In genomic region chr17:38455288-38455915, GRCh38 we compare ENCODE assay signal across 8 cellular contexts. TPM values are rescaled to one million over a fixed set of nuclear protein-coding genes. Genes with fewer than 3 reads are reported as not detected.
DNase-seq lines count a peak whose midpoint lies in the region; ATAC-seq and TF ChIP-seq lines count a peak whose summit lies in the region.
"Had no signal": no experiment of that assay in that cellular context is flagged by ENCODE, and none has a peak within 500 bp of the region (broad histone marks: within the 10 kb centered on the region; RNA-seq: fewer than 3 reads in every experiment).

No MANE protein-coding gene starts in this region.

- H3K9me3 ChIP-seq in gastroesophageal sphincter (no peaks in the 10 kb centered on the region), stomach (no peaks in the 10 kb centered on the region)

- ATAC-seq in gastroesophageal sphincter = no peak

- peaks cover 3% of the 10 kb centered on the region for H3K27me3 Mint-ChIP-seq in HFFc6 (ENCODE audit: insufficient read depth)
- peaks cover 86% of the 10 kb centered on the region for H3K27me3 Mint-ChIP-seq in activated naive CD4-positive, alpha-beta T cell treated with anti-CD3 and anti-CD28 coated beads, Interleukin-2, amount 10 ng/mL, durations not matched to agents 7 days and 5 days
- peaks cover 39% of the 10 kb centered on the region for H3K27me3 Mint-ChIP-seq in T-helper 2 cell treated with Interferon-gamma antibody and Interleukin-4, amounts not matched to agents 5 μg/mL and 100 μg/mL, for 36 hours (ENCODE audit: low read depth)

- TF ChIP-seq CTCF in HFFc6 (IDR thresholded peaks at IDR 0.05) = no peak
- no peak for TF ChIP-seq CTCF in gastroesophageal sphincter (IDR thresholded peaks at IDR 0.05)
- no peak for TF ChIP-seq CTCF in stomach (IDR thresholded peaks at IDR 0.05)

- H3K27ac ChIP-seq in gastroesophageal sphincter (peak overlapping the region in 3 of 4 donors; percentile 88 to 92 (median 89)), stomach (peak overlapping the region in 4 of 5 donors; percentile 32 to 84 (median 80))

- H3K27ac Mint-ChIP-seq in HFFc6 = peak overlapping the region; percentile 87
- no peak overlapping the region for H3K27ac Mint-ChIP-seq in activated naive CD4-positive, alpha-beta T cell treated with anti-CD3 and anti-CD28 coated beads, Interleukin-2, amount 10 ng/mL, durations not matched to agents 7 days and 5 days
- H3K27ac Mint-ChIP-seq in T-helper 2 cell treated with Interferon-gamma antibody and Interleukin-4, amounts not matched to agents 5 μg/mL and 100 μg/mL, for 36 hours = no peak overlapping the region

- DNase-seq in HFFc6 = no peak
- peak; percentile 45 for DNase-seq in SHP77 treated with DMSO at 0.1 percent for 48 hours (lab: John Stamatoyannopoulos, UW)
- DNase-seq in stomach = no peak
- no peak for DNase-seq in activated naive CD4-positive, alpha-beta T cell treated with anti-CD3 and anti-CD28 coated beads, Interleukin-2, amount 10 ng/mL, durations not matched to agents 7 days and 5 days
- no peak for DNase-seq in NCI-H526 (lab: John Stamatoyannopoulos, UW)
- no peak for DNase-seq in T-helper 2 cell treated with Interferon-gamma antibody and Interleukin-4, amounts not matched to agents 5 μg/mL and 100 μg/mL, for 36 hours (ENCODE audit: low spot score)
- DNase-seq: cerebellar nuclear complex had no signal

- TF ChIP-seq POLR2A in gastroesophageal sphincter (IDR thresholded peaks at IDR 0.05) = no peak
- TF ChIP-seq POLR2A in stomach (IDR thresholded peaks at IDR 0.05) = no peak

- peak overlapping the region; percentile 95 for H3K4me3 Mint-ChIP-seq in HFFc6
- no peak overlapping the region for H3K4me3 Mint-ChIP-seq in activated naive CD4-positive, alpha-beta T cell treated with anti-CD3 and anti-CD28 coated beads, Interleukin-2, amount 10 ng/mL, durations not matched to agents 7 days and 5 days
- no peak overlapping the region for H3K4me3 Mint-ChIP-seq in T-helper 2 cell treated with Interferon-gamma antibody and Interleukin-4, amounts not matched to agents 5 μg/mL and 100 μg/mL, for 36 hours

- peaks cover 65% of the 10 kb centered on the region for H3K4me1 Mint-ChIP-seq in HFFc6 (ENCODE audit: low read depth)
- peaks cover 13% of the 10 kb centered on the region for H3K4me1 Mint-ChIP-seq in activated naive CD4-positive, alpha-beta T cell treated with anti-CD3 and anti-CD28 coated beads, Interleukin-2, amount 10 ng/mL, durations not matched to agents 7 days and 5 days
- peaks cover 9% of the 10 kb centered on the region for H3K4me1 Mint-ChIP-seq in T-helper 2 cell treated with Interferon-gamma antibody and Interleukin-4, amounts not matched to agents 5 μg/mL and 100 μg/mL, for 36 hours (ENCODE audit: low read depth)

- CTCF ChIA-PET in activated naive CD4-positive, alpha-beta T cell treated with anti-CD3 and anti-CD28 coated beads, Interleukin-2, amount 10 ng/mL, durations not matched to agents 7 days and 5 days (lab: Charles Lee) = interaction anchor here (0.6 to 1.0 kb wide), 2 partner anchors 12 to 40 kb away, joined by 3 read pairs; no protein-coding TSS in a partner anchor

- intact Hi-C loops in stomach (cut with DNase I; ENCODE audit: low total_unique reads) = no loop called here

- no peaks in the 10 kb centered on the region for H3K27me3 ChIP-seq in gastroesophageal sphincter
- peaks cover 0 to 31% (median 7%) of the 10 kb centered on the region in 3 donors for H3K27me3 ChIP-seq in stomach

- H3K36me3 Mint-ChIP-seq in HFFc6 (ENCODE audit: low read depth) = peaks cover 16% of the 10 kb centered on the region
- H3K36me3 Mint-ChIP-seq in activated naive CD4-positive, alpha-beta T cell treated with anti-CD3 and anti-CD28 coated beads, Interleukin-2, amount 10 ng/mL, durations not matched to agents 7 days and 5 days = no peaks in the 10 kb centered on the region
- H3K36me3 Mint-ChIP-seq in T-helper 2 cell treated with Interferon-gamma antibody and Interleukin-4, amounts not matched to agents 5 μg/mL and 100 μg/mL, for 36 hours (ENCODE audit: low read depth) = no peaks in the 10 kb centered on the region

- no peaks in the 10 kb centered on the region for H3K9me3 Mint-ChIP-seq in HFFc6
- no peaks in the 10 kb centered on the region for H3K9me3 Mint-ChIP-seq in activated naive CD4-positive, alpha-beta T cell treated with anti-CD3 and anti-CD28 coated beads, Interleukin-2, amount 10 ng/mL, durations not matched to agents 7 days and 5 days
- no peaks in the 10 kb centered on the region for H3K9me3 Mint-ChIP-seq in T-helper 2 cell treated with Interferon-gamma antibody and Interleukin-4, amounts not matched to agents 5 μg/mL and 100 μg/mL, for 36 hours

- WGBS in gastroesophageal sphincter (ENCODE audit: low coverage in 1 of 2), 2 donors = 60 to 80% methylated on average over 1 of the region's 8 CpGs
- 16 to 65% (median 54%) methylated on average over 3 to 8 of the region's 8 CpGs for WGBS in stomach, 5 donors

- no peak for TF ChIP-seq EP300 in gastroesophageal sphincter (IDR thresholded peaks at IDR 0.05)
- no peak for TF ChIP-seq EP300 in stomach (IDR thresholded peaks at IDR 0.05)

- H3K4me1 ChIP-seq in gastroesophageal sphincter (peaks cover 0 to 73% (median 47%) of the 10 kb centered on the region in 3 donors), stomach (peaks cover 25 to 82% (median 47%) of the 10 kb centered on the region in 4 donors)

- H3K4me3 ChIP-seq in gastroesophageal sphincter = peak overlapping the region in 1 of 2 donors; percentile 56
- no peak overlapping the region for H3K4me3 ChIP-seq in stomach

- peaks cover 0 to 28% of the 10 kb centered on the region in 2 donors for H3K36me3 ChIP-seq in gastroesophageal sphincter
- H3K36me3 ChIP-seq in stomach = peaks cover 6 to 24% (median 17%) of the 10 kb centered on the region in 4 donors

RNA-seq across cellular contexts. Expression of gene ARHGAP23, which starts 27.1 kb away (rescaled TPM):
- 100 to 1,000 TPM; 206 to 231 (median 224) TPM for total RNA-seq in HFFc6 (2021; fragmentation: NEBNext Ultra II Directional; extraction: Animal tissue kit (Norgen Biotek cat#: 25700))
- total RNA-seq in gastroesophageal sphincter (100 to 1,000 TPM in 1 of 4 donors, 10 to 100 TPM in 3; 45.3 to 132 (median 82.8) TPM), stomach (10 to 100 TPM; 23.9 to 55.5 (median 30.1) TPM)
- polyA plus RNA-seq in stomach = 10 to 100 TPM in 1 of 3 donors, 1 to 10 TPM in 2; 4.0 to 18.8 (median 6.6) TPM
